Comparison of ENCODE assay signal across 1 cellular context in the genomic region with DNA sequence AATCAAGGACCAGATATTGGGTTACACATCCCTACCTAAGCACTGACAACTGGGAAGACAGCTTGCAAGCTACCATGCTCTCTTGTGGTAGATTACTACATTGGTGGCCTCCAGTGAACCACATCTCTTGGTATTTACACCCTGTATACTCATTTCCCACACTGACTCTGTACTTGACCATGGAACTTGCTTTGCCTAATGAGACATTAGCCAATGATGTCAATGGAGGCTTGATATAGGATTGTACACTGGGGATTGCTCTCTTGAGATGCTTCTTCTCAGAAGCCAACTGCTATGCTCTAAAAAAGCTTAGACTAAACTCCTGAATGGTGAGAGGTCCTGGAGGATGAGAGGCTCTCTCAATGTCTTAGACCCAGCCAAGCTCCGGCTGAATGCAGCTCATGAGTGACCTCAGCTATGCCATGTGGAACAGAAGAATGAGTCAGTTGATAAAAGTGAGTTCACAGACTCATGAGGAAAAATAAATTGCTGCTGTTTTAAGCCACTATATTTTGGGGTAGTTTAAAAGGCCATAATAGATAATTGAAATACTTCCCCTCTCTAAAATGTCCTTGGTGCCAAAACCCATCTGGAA.
TF ChIP-seq lines count a peak whose summit lies in the region.

No MANE protein-coding gene starts in this region.

TF ChIP-seq in SK-N-SH treated with all-trans-retinoic acid at 6 μM for 48 hours, 23 proteins besides CTCF, POLR2A, EP300 and RAD21 (continued from another document):
- TF ChIP-seq, protein P1, sequence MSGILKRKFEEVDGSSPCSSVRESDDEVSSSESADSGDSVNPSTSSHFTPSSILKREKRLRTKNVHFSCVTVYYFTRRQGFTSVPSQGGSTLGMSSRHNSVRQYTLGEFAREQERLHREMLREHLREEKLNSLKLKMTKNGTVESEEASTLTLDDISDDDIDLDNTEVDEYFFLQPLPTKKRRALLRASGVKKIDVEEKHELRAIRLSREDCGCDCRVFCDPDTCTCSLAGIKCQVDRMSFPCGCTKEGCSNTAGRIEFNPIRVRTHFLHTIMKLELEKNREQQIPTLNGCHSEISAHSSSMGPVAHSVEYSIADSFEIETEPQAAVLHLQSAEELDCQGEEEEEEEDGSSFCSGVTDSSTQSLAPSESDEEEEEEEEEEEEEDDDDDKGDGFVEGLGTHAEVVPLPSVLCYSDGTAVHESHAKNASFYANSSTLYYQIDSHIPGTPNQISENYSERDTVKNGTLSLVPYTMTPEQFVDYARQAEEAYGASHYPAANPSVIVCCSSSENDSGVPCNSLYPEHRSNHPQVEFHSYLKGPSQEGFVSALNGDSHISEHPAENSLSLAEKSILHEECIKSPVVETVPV (CRISPR knock-in tag; IDR thresholded peaks at IDR 0.05) = no peak
- no peak for TF ChIP-seq TOX (CRISPR knock-in tag; IDR thresholded peaks at IDR 0.05; ENCODE audit: borderline replicate concordance)
- TF ChIP-seq ZFP3 (CRISPR knock-in tag; IDR thresholded peaks at IDR 0.05) = no peak
- no peak for TF ChIP-seq ESRRG (CRISPR knock-in tag; IDR thresholded peaks at IDR 0.05)
- TF ChIP-seq ZFP30 (CRISPR knock-in tag; IDR thresholded peaks at IDR 0.05) = no peak
- no peak for TF ChIP-seq RARB (CRISPR knock-in tag; IDR thresholded peaks at IDR 0.05)
TF ChIP-seq in SK-N-SH treated with all-trans-retinoic acid at 6 μM for 48 hours: peak in this region for 0.
